In genomic region chr4:158121203-158121586, GRCh38 we compare ENCODE assay signal across 10 cellular contexts. TPM values are rescaled to one million over a fixed set of nuclear protein-coding genes. Genes with fewer than 3 reads are reported as not detected.
A peak's percentile ranks its signal among the peaks of the same experiment; 100 is the strongest.
DNase-seq lines count a peak whose midpoint lies in the region; ATAC-seq and TF ChIP-seq lines count a peak whose summit lies in the region.
"Had no signal": no experiment of that assay in that cellular context is flagged by ENCODE, and none has a peak within 500 bp of the region (broad histone marks: within the 10 kb centered on the region; RNA-seq: fewer than 3 reads in every experiment).

No MANE protein-coding gene starts in this region.

- H3K27ac ChIP-seq in RWPE2 (ENCODE audit: poor library complexity, severe bottlenecking) (no peak overlapping the region), osteoblast (ENCODE audit: low read depth, low read length) (peak overlapping the region; percentile 73)

- TF ChIP-seq CTCF in AG09309 (IDR thresholded peaks at IDR 0.05; ENCODE audit: control insufficient read depth, insufficient read depth, low read depth, low read length, missing control alignments) (no peak), RWPE2 (IDR thresholded peaks at IDR 0.05; ENCODE audit: poor library complexity, severe bottlenecking) (no peak), fibroblast of pulmonary artery (IDR thresholded peaks at IDR 0.05; ENCODE audit: low read length, missing control alignments) (no peak), osteoblast (IDR thresholded peaks at IDR 0.05; ENCODE audit: extremely low read depth, low read depth, low read length) (no peak)

- H3K36me3 ChIP-seq in RWPE2 (ENCODE audit: low read depth) (no peaks in the 10 kb centered on the region), osteoblast (ENCODE audit: insufficient read depth, low read length) (no peaks in the 10 kb centered on the region)

- no peaks in the 10 kb centered on the region for H4K20me1 ChIP-seq in osteoblast (ENCODE audit: insufficient read depth, low read length)

- H3K4me1 ChIP-seq in RWPE2 (ENCODE audit: insufficient read depth, poor library complexity, severe bottlenecking), result peaks cover 5% of the 10 kb centered on the region
- peaks cover 15% of the 10 kb centered on the region for H3K4me1 ChIP-seq in osteoblast (ENCODE audit: insufficient read depth, low read length)

- H3K4me2 ChIP-seq in osteoblast (ENCODE audit: insufficient read depth, low read length), result peak overlapping the region; percentile 63

- no peak overlapping the region for H3K4me3 ChIP-seq in AG09309 (ENCODE audit: control insufficient read depth, low read depth, low read length)
- H3K4me3 ChIP-seq in RWPE2 (ENCODE audit: severe bottlenecking), result no peak overlapping the region
- H3K4me3 ChIP-seq in fibroblast of pulmonary artery (replicated peaks; ENCODE audit: low read depth, low read length), result no peak overlapping the region
- peak overlapping the region; percentile 43 for H3K4me3 ChIP-seq in osteoblast (ENCODE audit: insufficient read depth, low read length)

- ATAC-seq in RWPE2 (ENCODE audit: low read depth) (peak; percentile 86), GM18502 (IDR thresholded peaks at IDR 0.05; ENCODE audit: poor library complexity, unreplicated experiment) (no peak), HG02759 (IDR thresholded peaks at IDR 0.05; ENCODE audit: unreplicated experiment) (no peak)
- ATAC-seq: activated T-cell treated with anti-CD3 and anti-CD28 coated beads, Interleukin-2, amount 50 U/mL, for 4 hours had no signal

- H3K9me3 ChIP-seq in RWPE2 (ENCODE audit: severe bottlenecking) (no peaks in the 10 kb centered on the region), osteoblast (ENCODE audit: low read depth, low read length) (no peaks in the 10 kb centered on the region)

- H3K27me3 ChIP-seq in RWPE2 (ENCODE audit: insufficient read depth, poor library complexity, severe bottlenecking) (no peaks in the 10 kb centered on the region), osteoblast (ENCODE audit: insufficient read depth, low read length) (no peaks in the 10 kb centered on the region)

- H3K79me2 ChIP-seq in osteoblast (ENCODE audit: insufficient read depth, low read length), result no peaks in the 10 kb centered on the region

- DNase-seq in AG09309 (ENCODE audit: low read depth), result peak; percentile 96
- no peak for DNase-seq in RWPE2 (ENCODE audit: low spot score)
- peak; percentile 99 for DNase-seq in fibroblast of pulmonary artery (ENCODE audit: low read depth)
- DNase-seq in osteoblast (ENCODE audit: insufficient read length, low spot score, missing footprints), result peak; percentile 76
- DNase-seq in mesenteric fat pad (ENCODE audit: low spot score), result no peak
- no peak for DNase-seq in pons (ENCODE audit: low spot score)
- DNase-seq: activated T-cell treated with anti-CD3 and anti-CD28 coated beads, Interleukin-2, amount 50 U/mL, for 4 hours; NCI-H1436 had no signal

- no peak overlapping the region for H2AFZ ChIP-seq in osteoblast (ENCODE audit: low read length)

RNA-seq across cellular contexts. Expression of gene GASK1B, which starts 51.6 kb away (rescaled TPM):
- total RNA-seq in osteoblast (35.4 and 42.0 TPM in 2 replicates), mesenteric fat pad (81.6 TPM)

Comparison
In these comparisons a context has a peak if more than half of its experiments do, and no peak if none do; other contexts are left out.
1. DNase-seq: peak in AG09309 (single experiment), fibroblast of pulmonary artery (single experiment) and osteoblast (single experiment); none in RWPE2 (single experiment), mesenteric fat pad (single experiment) and pons (single experiment).